ENCODE assay signal across 8 cellular contexts in genomic region chr5:140043508-140043872, GRCh38. TPM values are rescaled to one million over a fixed set of nuclear protein-coding genes. Genes with fewer than 3 reads are reported as not detected.
DNase-seq lines count a peak whose midpoint lies in the region; ATAC-seq and TF ChIP-seq lines count a peak whose summit lies in the region.

No MANE protein-coding gene starts in this region.

- no peak overlapping the region for H3K27ac ChIP-seq in CD4-positive, alpha-beta T cell (ENCODE audit: low read depth, low read length)

- H3K9me3 Mint-ChIP-seq in CD4-positive, alpha-beta T cell = no peaks in the 10 kb centered on the region
- no peaks in the 10 kb centered on the region for H3K9me3 Mint-ChIP-seq in stimulated activated memory B cell treated with anti-CD40 and anti-IgM and Interleukin-4, amounts not matched to agents 10 μg/mL and 1 μg/mL and 100 μg/mL, for 72 hours

- no peaks in the 10 kb centered on the region for H3K9me3 ChIP-seq in CD4-positive, alpha-beta T cell (ENCODE audit: control insufficient read depth, low read length)
- H3K9me3 ChIP-seq in MG63 (no peaks in the 10 kb centered on the region), iPS-18c (ENCODE audit: control insufficient read depth, insufficient read depth, low read length) (peaks cover 3% of the 10 kb centered on the region)

- peak overlapping the region; percentile 71 for H3K4me3 ChIP-seq in MG63
- H3K4me3 ChIP-seq in iPS-18c (ENCODE audit: insufficient read depth, low read depth, low read length) = peak overlapping the region; percentile 64

- ATAC-seq in CD4-positive, alpha-beta T cell (ENCODE audit: poor library complexity) = no peak
- peak; percentile 13 for ATAC-seq in GM19455 (IDR thresholded peaks at IDR 0.05; ENCODE audit: unreplicated experiment)
- peak; percentile 3 for ATAC-seq in stimulated activated memory B cell treated with anti-CD40 and anti-IgM and Interleukin-4, amounts not matched to agents 10 μg/mL and 1 μg/mL and 100 μg/mL, for 72 hours

- intact Hi-C loops in CD4-positive, alpha-beta T cell (cut with DNase I, micrococcal nuclease) = no loop called here

- peaks cover 70% of the 10 kb centered on the region for H3K27me3 ChIP-seq in CD4-positive, alpha-beta T cell (ENCODE audit: control insufficient read depth, insufficient read depth, low read length)
- no peaks in the 10 kb centered on the region for H3K27me3 ChIP-seq in MG63

- TF ChIP-seq CTCF in CD4-positive, alpha-beta T cell (IDR thresholded peaks at IDR 0.05) = no peak

- CTCF ChIA-PET in CD4-positive, alpha-beta T cell (lab: Charles Lee) = interaction anchor here (0.6 to 1.3 kb wide), 3 partner anchors 12 to 113 kb away, joined by 3 to 4 read pairs (median 4); no protein-coding TSS in a partner anchor

- DNase-seq in CD4-positive, alpha-beta T cell = no peak
- DNase-seq in MG63 = no peak
- DNase-seq in anterior cingulate cortex (lab: John Stamatoyannopoulos, UW) = peak in 45 of 58 donors; percentile 25 to 88 (median 65)
- DNase-seq in activated gamma-delta T cell treated with Interleukin-2 at 50 U/mL for 16 hours = no peak
- no peak for DNase-seq in NCI-H2029 treated with DMSO at 0.1 percent for 48 hours (lab: John Stamatoyannopoulos, UW)

- H3K27ac Mint-ChIP-seq in CD4-positive, alpha-beta T cell = no peak overlapping the region
- no peak overlapping the region for H3K27ac Mint-ChIP-seq in stimulated activated memory B cell treated with anti-CD40 and anti-IgM and Interleukin-4, amounts not matched to agents 10 μg/mL and 1 μg/mL and 100 μg/mL, for 72 hours

- POLR2A ChIA-PET in CD4-positive, alpha-beta T cell (lab: Charles Lee) = no interaction called here

- H3K36me3 ChIP-seq in MG63 = no peaks in the 10 kb centered on the region

- peaks cover 76% of the 10 kb centered on the region for H3K27me3 Mint-ChIP-seq in CD4-positive, alpha-beta T cell
- H3K27me3 Mint-ChIP-seq in stimulated activated memory B cell treated with anti-CD40 and anti-IgM and Interleukin-4, amounts not matched to agents 10 μg/mL and 1 μg/mL and 100 μg/mL, for 72 hours = peaks cover 80% of the 10 kb centered on the region

- H3K4me3 Mint-ChIP-seq in CD4-positive, alpha-beta T cell = peak overlapping the region; percentile 70
- H3K4me3 Mint-ChIP-seq in stimulated activated memory B cell treated with anti-CD40 and anti-IgM and Interleukin-4, amounts not matched to agents 10 μg/mL and 1 μg/mL and 100 μg/mL, for 72 hours = peak overlapping the region; percentile 77

- peaks cover 15% of the 10 kb centered on the region for H3K4me1 Mint-ChIP-seq in CD4-positive, alpha-beta T cell (ENCODE audit: low read depth)
- H3K4me1 Mint-ChIP-seq in stimulated activated memory B cell treated with anti-CD40 and anti-IgM and Interleukin-4, amounts not matched to agents 10 μg/mL and 1 μg/mL and 100 μg/mL, for 72 hours = peaks cover 44% of the 10 kb centered on the region

- no peaks in the 10 kb centered on the region for H3K36me3 Mint-ChIP-seq in CD4-positive, alpha-beta T cell (ENCODE audit: low read depth)
- no peaks in the 10 kb centered on the region for H3K36me3 Mint-ChIP-seq in stimulated activated memory B cell treated with anti-CD40 and anti-IgM and Interleukin-4, amounts not matched to agents 10 μg/mL and 1 μg/mL and 100 μg/mL, for 72 hours

RNA-seq across cellular contexts. Expression of gene NRG2, which starts 0.4 kb away (rescaled TPM):
- under 1 TPM; 0.08 to 0.17 TPM for total RNA-seq in CD4-positive, alpha-beta T cell
- 0.94 and 2.8 TPM in 2 replicates for total RNA-seq in MG63 (2014; rRNA removed; shearing (Covaris generic); ENCODE audit: low replicate concordance)

Comparison
In these comparisons a context has a peak if more than half of its experiments do, and no peak if none do; other contexts are left out.
1. DNase-seq: peak in anterior cingulate cortex (45 of 58); none in CD4-positive, alpha-beta T cell (0 of 10), MG63 (single experiment), activated gamma-delta T cell treated with Interleukin-2 at 50 U/mL for 16 hours (single experiment) and NCI-H2029 treated with DMSO at 0.1 percent for 48 hours (single experiment).